ENCODE assay signal across 9 cellular contexts in genomic region chr15:50880651-50881114, GRCh38. TPM values are rescaled to one million over a fixed set of nuclear protein-coding genes. Genes with fewer than 3 reads are reported as not detected.
DNase-seq lines count a peak whose midpoint lies in the region; ATAC-seq, FAIRE-seq and TF ChIP-seq lines count a peak whose summit lies in the region.
"Had no signal": no experiment of that assay in that cellular context is flagged by ENCODE, and none has a peak within 500 bp of the region (broad histone marks: within the 10 kb centered on the region; RNA-seq: fewer than 3 reads in every experiment).

No MANE protein-coding gene starts in this region.

- no peak overlapping the region for H3K9ac ChIP-seq in kidney (ENCODE audit: low read length in 2 of 2)
- H3K9ac ChIP-seq: parathyroid adenoma had no signal

- ATAC-seq in left cardiac atrium (no peak), pancreas (no peak)

- H3K9me3 Mint-ChIP-seq in activated naive CD4-positive, alpha-beta T cell treated with anti-CD3 and anti-CD28 coated beads for 36 hours, result no peaks in the 10 kb centered on the region

- H3K4me1 ChIP-seq in kidney (ENCODE audit: control insufficient read depth in 1 of 2, insufficient read depth in 1 of 2, low read depth in 1 of 2, low read length in 2 of 2), result peaks cover 0 to 13% of the 10 kb centered on the region in 2 donors
- H3K4me1 ChIP-seq in pancreas, result peaks cover 0 to 17% (median 0%) of the 10 kb centered on the region in 3 donors
- H3K4me1 ChIP-seq: parathyroid adenoma had no signal

- in situ Hi-C loops in astrocyte of the spinal cord (cut with HindIII; ENCODE audit: low sequenced_read_pairs), result no loop called here

- H3K4me3 ChIP-seq in astrocyte of the spinal cord (ENCODE audit: low read depth, low read length) (no peak overlapping the region), kidney (ENCODE audit: low read length in 2 of 2) (no peak overlapping the region), pancreas (no peak overlapping the region)

- no peak for FAIRE-seq in kidney (lab: Jason Lieb, UNC)
- no peak for FAIRE-seq in pancreas (lab: Jason Lieb, UNC)

- DNase-seq in activated naive CD4-positive, alpha-beta T cell treated with anti-CD3 and anti-CD28 coated beads for 36 hours, result peak; percentile 20
- DNase-seq in activated naive CD4-positive, alpha-beta T cell (lab: John Stamatoyannopoulos, UW), result no peak
- DNase-seq in astrocyte of the spinal cord (ENCODE audit: low read depth, low spot score), result peak; percentile 76
- DNase-seq in superior temporal gyrus (ENCODE audit: extremely low spot score), result peak; percentile 50
- DNase-seq in left cardiac atrium, result no peak
- DNase-seq in kidney, result no peak
- no peak for DNase-seq in pancreas

- no peaks in the 10 kb centered on the region for H3K36me3 Mint-ChIP-seq in activated naive CD4-positive, alpha-beta T cell treated with anti-CD3 and anti-CD28 coated beads for 36 hours (ENCODE audit: low read depth)

- intact Hi-C loops in activated naive CD4-positive, alpha-beta T cell treated with anti-CD3 and anti-CD28 coated beads for 36 hours (cut with micrococcal nuclease), result loop anchor here (1.0 to 5.0 kb wide), 5 partner anchors 27 to 745 kb away; partner anchors contain the start of gene SLC27A2
- intact Hi-C loops in left cardiac atrium (cut with DNase I), result loop anchor here in 1 of 2 donors (5.0 kb wide), 1 partner anchor 208 kb away; no protein-coding TSS in a partner anchor
- intact Hi-C loops in kidney (cut with DNase I), result no loop called here
- intact Hi-C loops in pancreas (cut with DNase I), result no loop called here

- no peak overlapping the region for H3K4me3 Mint-ChIP-seq in activated naive CD4-positive, alpha-beta T cell treated with anti-CD3 and anti-CD28 coated beads for 36 hours

- TF ChIP-seq CTCF in astrocyte of the spinal cord (IDR thresholded peaks at IDR 0.05; ENCODE audit: low read depth, low read length) (no peak), kidney (IDR thresholded peaks at IDR 0.05; ENCODE audit: borderline replicate concordance, extremely low read depth, insufficient read depth) (no peak), pancreas (IDR thresholded peaks at IDR 0.05) (no peak)

- CTCF ChIA-PET in activated naive CD4-positive, alpha-beta T cell treated with anti-CD3 and anti-CD28 coated beads for 36 hours (lab: Charles Lee), result interaction anchor here (0.6 to 1.7 kb wide), 4 partner anchors 26 to 288 kb away, joined by 3 to 12 read pairs (median 3); no protein-coding TSS in a partner anchor

- no peaks in the 10 kb centered on the region for H3K27me3 ChIP-seq in pancreas

- H3K27me3 Mint-ChIP-seq in activated naive CD4-positive, alpha-beta T cell treated with anti-CD3 and anti-CD28 coated beads for 36 hours (ENCODE audit: low read depth), result no peaks in the 10 kb centered on the region

- no peaks in the 10 kb centered on the region for H3K9me3 ChIP-seq in KOPT-K1 (ENCODE audit: insufficient read depth, low read length, poor library complexity, severe bottlenecking)
- H3K9me3 ChIP-seq in kidney (ENCODE audit: control insufficient read depth in 1 of 2, low read length in 2 of 2), result no peaks in the 10 kb centered on the region
- H3K9me3 ChIP-seq in pancreas, result no peaks in the 10 kb centered on the region

- H3K27ac Mint-ChIP-seq in activated naive CD4-positive, alpha-beta T cell treated with anti-CD3 and anti-CD28 coated beads for 36 hours, result peak overlapping the region; percentile 92

- peaks cover 78% of the 10 kb centered on the region for H3K4me1 Mint-ChIP-seq in activated naive CD4-positive, alpha-beta T cell treated with anti-CD3 and anti-CD28 coated beads for 36 hours (ENCODE audit: low read depth)

- H3K27ac ChIP-seq in KOPT-K1 (ENCODE audit: low read depth, low read length, poor library complexity, severe bottlenecking), result peak overlapping the region; percentile 45
- no peak overlapping the region for H3K27ac ChIP-seq in kidney (ENCODE audit: low read depth in 2 of 2, low read length in 2 of 2)
- H3K27ac ChIP-seq in pancreas, result no peak overlapping the region
- H3K27ac ChIP-seq: parathyroid adenoma had no signal

- WGBS in pancreas, 2 donors, result 91 to 93% methylated on average over 2 of the region's 2 CpGs

- H3K36me3 ChIP-seq in KOPT-K1 (ENCODE audit: insufficient read depth, low read length), result no peaks in the 10 kb centered on the region
- H3K36me3 ChIP-seq in kidney (ENCODE audit: control insufficient read depth in 1 of 2, insufficient read depth in 2 of 2, low read length in 2 of 2), result no peaks in the 10 kb centered on the region
- no peaks in the 10 kb centered on the region for H3K36me3 ChIP-seq in pancreas

RNA-seq across cellular contexts. Expression of gene AP4E1, which starts 27.8 kb away (rescaled TPM):
- total RNA-seq in activated naive CD4-positive, alpha-beta T cell treated with anti-CD3 and anti-CD28 coated beads for 36 hours, result 1 to 10 TPM; 6.8 to 9.4 TPM
- total RNA-seq in left cardiac atrium (1 to 10 TPM; 6.3 to 9.9 TPM), kidney (9.8 TPM), pancreas (1 to 10 TPM; 2.1 to 4.8 (median 2.7) TPM)
- polyA plus RNA-seq in kidney (ENCODE audit: insufficient read depth, low read depth, low replicate concordance) (2.0 TPM), pancreas (1 to 10 TPM; 1.1 to 1.5 TPM)

Comparison
In these comparisons a context has a peak if more than half of its experiments do, and no peak if none do; other contexts are left out.
1. DNase-seq: peak in activated naive CD4-positive, alpha-beta T cell treated with anti-CD3 and anti-CD28 coated beads for 36 hours (single experiment), astrocyte of the spinal cord (single experiment) and superior temporal gyrus (single experiment); none in activated naive CD4-positive, alpha-beta T cell (0 of 4), left cardiac atrium (single experiment), kidney (single experiment) and pancreas (0 of 6).